18 cellular contexts compared by ENCODE assay signal in the genomic region with DNA sequence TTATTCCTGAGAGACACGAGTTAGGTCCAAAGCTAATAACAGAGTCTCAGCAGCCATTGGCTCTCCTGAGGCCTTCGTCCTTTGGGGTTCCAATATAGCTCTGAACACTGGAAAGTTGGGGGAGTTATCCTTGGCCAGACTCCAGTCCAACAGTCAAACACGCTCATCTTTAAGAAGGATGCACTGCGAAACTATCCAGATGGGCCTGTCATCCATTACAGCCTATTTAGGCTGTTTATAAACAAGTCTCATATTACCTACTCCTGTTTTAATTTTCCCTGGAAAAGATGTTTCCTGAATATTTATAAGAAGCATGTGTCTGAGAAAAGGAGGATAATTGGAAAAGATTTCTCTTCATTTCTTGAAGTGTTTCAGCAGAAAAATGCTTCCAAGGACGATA.
"Had no signal": no experiment of that assay in that cellular context is flagged by ENCODE, and none has a peak within 500 bp of the region (broad histone marks: within the 10 kb centered on the region; RNA-seq: fewer than 3 reads in every experiment).

No MANE protein-coding gene starts in this region.

- ATAC-seq: activated CD4-positive, CD25-positive, alpha-beta regulatory T cell treated with anti-CD3 and anti-CD28 coated beads, Interleukin-2, amount 50 U/mL, for 24 hours; body of pancreas; left lobe of liver; right cardiac atrium; stimulated activated naive CD8-positive, alpha-beta T cell treated with anti-CD3 and anti-CD28 coated beads, Interleukin-15, Interleukin-2, amounts not matched to agents 100 U/mL and 50 U/mL, for 24 hours had no signal

- H3K9me3 Mint-ChIP-seq: nephron progenitor cell had no signal

- H3K36me3 Mint-ChIP-seq: activated naive CD8-positive, alpha-beta T cell had no signal

- H3K4me3 Mint-ChIP-seq: activated naive CD8-positive, alpha-beta T cell; nephron progenitor cell had no signal

- H3K27ac Mint-ChIP-seq: activated naive CD8-positive, alpha-beta T cell; nephron progenitor cell had no signal

- H3K4me3 ChIP-seq: body of pancreas, prostate gland, smooth muscle cell, upper lobe of left lung had no signal

- H3K9me3 ChIP-seq: body of pancreas, prostate gland, upper lobe of left lung had no signal

- H3K27ac ChIP-seq: body of pancreas, prostate gland, upper lobe of left lung had no signal

- H3K27me3 Mint-ChIP-seq: activated naive CD8-positive, alpha-beta T cell had no signal

- H3K4me1 ChIP-seq: prostate gland, upper lobe of left lung had no signal

- DNase-seq: activated CD4-positive, alpha-beta T cell treated with anti-CD3 and anti-CD28 coated beads, Interleukin-2, amount 50 U/mL, for 1 hour; activated CD8-positive, alpha-beta memory T cell treated with anti-CD3 and anti-CD28 coated beads for 24 hours; activated gamma-delta T cell treated with Interleukin-2 at 50 U/mL for 16 hours; amniotic stem cell; body of pancreas; cerebellar nuclear complex; effector memory CD4-positive, alpha-beta T cell; islet precursor cell; nephron progenitor cell; right cardiac atrium; stimulated activated naive CD8-positive, alpha-beta T cell treated with anti-CD3 and anti-CD28 coated beads, Interleukin-15, Interleukin-2, amounts not matched to agents 100 U/mL and 50 U/mL, for 24 hours; T1000; upper lobe of left lung had no signal

- H3K36me3 ChIP-seq: prostate gland, upper lobe of left lung had no signal

- H3K27me3 ChIP-seq: body of pancreas, upper lobe of left lung had no signal
